In genomic region chr17:78568494-78569115, GRCh38 we compare ENCODE assay signal across 15 cellular contexts. TPM values are rescaled to one million over a fixed set of nuclear protein-coding genes. Genes with fewer than 3 reads are reported as not detected.
DNase-seq lines count a peak whose midpoint lies in the region; ATAC-seq, FAIRE-seq and TF ChIP-seq lines count a peak whose summit lies in the region.
"Had no signal": no experiment of that assay in that cellular context is flagged by ENCODE, and none has a peak within 500 bp of the region (broad histone marks: within the 10 kb centered on the region; RNA-seq: fewer than 3 reads in every experiment).

No MANE protein-coding gene starts in this region.

- H2AFZ ChIP-seq in smooth muscle cell (ENCODE audit: low read depth) = peak overlapping the region; percentile 72

- H3K4me3 ChIP-seq in epithelial cell of esophagus (ENCODE audit: low read length) (no peak overlapping the region), smooth muscle cell (no peak overlapping the region)

- peak; percentile 54 for DNase-seq in HT1080 (ENCODE audit: low read depth)
- peak; percentile 35 for DNase-seq in RCC 7860 (ENCODE audit: low spot score)
- DNase-seq in epithelial cell of esophagus (ENCODE audit: low read depth) = peak; percentile 81
- peak; percentile 4 for DNase-seq in smooth muscle cell (lab: John Stamatoyannopoulos, UW; ENCODE audit: unreplicated experiment)
- DNase-seq in DMS153 treated with DMSO at 0.1 percent for 48 hours (lab: John Stamatoyannopoulos, UW; ENCODE audit: unreplicated experiment) = no peak
- DNase-seq: activated CD4-positive, alpha-beta T cell treated with anti-CD3 and anti-CD28 coated beads, Interleukin-2, amount 10 ng/mL, durations not matched to agents 7 days and 5 days; activated naive CD8-positive, alpha-beta T cell treated with anti-CD3 and anti-CD28 coated beads, Interleukin-2, amount 50 U/mL, for 24 hours; activated T-cell treated with anti-CD3 and anti-CD28 coated beads, Interleukin-2, amount 50 U/mL, for 24 hours; MM.1S; stimulated activated naive CD4-positive, alpha-beta T cell treated with Interleukin-2 at 50 U/mL for 16 hours had no signal

- H3K9ac ChIP-seq in smooth muscle cell (ENCODE audit: low read depth) = peak overlapping the region; percentile 90

- H3F3A ChIP-seq in smooth muscle cell (ENCODE audit: low read depth) = peaks cover 7% of the 10 kb centered on the region

- H3K9me3 ChIP-seq in smooth muscle cell (replicated peaks; ENCODE audit: low read depth) = no peaks in the 10 kb centered on the region
- H3K9me3 ChIP-seq: Caco-2 had no signal

- H3K4me1 ChIP-seq in smooth muscle cell (ENCODE audit: low read depth) = peaks cover 3% of the 10 kb centered on the region

- ATAC-seq in GM19328 (IDR thresholded peaks at IDR 0.05; ENCODE audit: unreplicated experiment) (no peak), HG03460 (IDR thresholded peaks at IDR 0.05; ENCODE audit: unreplicated experiment) (no peak)
- ATAC-seq: activated naive CD8-positive, alpha-beta T cell treated with anti-CD3 and anti-CD28 coated beads, Interleukin-2, amount 50 U/mL, for 24 hours; Panc1; sciatic nerve had no signal

- TF ChIP-seq CTCF in epithelial cell of esophagus (IDR thresholded peaks at IDR 0.05; ENCODE audit: insufficient read depth, low read depth, low read length, missing control alignments) = no peak
- no peak for TF ChIP-seq CTCF in smooth muscle cell (IDR thresholded peaks at IDR 0.05; ENCODE audit: borderline replicate concordance, insufficient read depth, poor library complexity, severe bottlenecking)

- H3K36me3 ChIP-seq in smooth muscle cell (ENCODE audit: low read depth) = no peaks in the 10 kb centered on the region

- peak overlapping the region; percentile 98 for H3K27ac ChIP-seq in smooth muscle cell (ENCODE audit: low read depth)

- peak overlapping the region; percentile 81 for H3K4me2 ChIP-seq in smooth muscle cell

- FAIRE-seq in RCC 7860 (lab: Jason Lieb, UNC) = peak; percentile 46

- no peaks in the 10 kb centered on the region for H4K20me1 ChIP-seq in smooth muscle cell (ENCODE audit: low read depth)

- no peaks in the 10 kb centered on the region for H3K79me2 ChIP-seq in smooth muscle cell (ENCODE audit: low read depth)

- WGBS in smooth muscle cell (ENCODE audit: low lambda C conversion rate) = 38% methylated on average over 16 of the region's 16 CpGs

- no peaks in the 10 kb centered on the region for H3K27me3 ChIP-seq in smooth muscle cell (ENCODE audit: low read depth)

RNA-seq across cellular contexts. Expression of gene DNAH17, which starts 8.6 kb away (rescaled TPM):
- total RNA-seq in HT1080 (2014; rRNA removed; shearing (Covaris generic)) = not detected in 2 replicates
- 0.09 and 0.10 TPM in 2 replicates for polyA plus RNA-seq in HT1080 (2015; cell fraction: cytosol; rRNA removed)
- polyA plus RNA-seq in HT1080 (2015; cell fraction: nucleus; rRNA removed) = 0.02 and 0.03 TPM in 2 replicates
- 0.18 and 0.27 TPM in 2 replicates for total RNA-seq in smooth muscle cell
- polyA plus RNA-seq in smooth muscle cell = 0.98 and 4.2 TPM in 2 replicates
